In the genomic region with DNA sequence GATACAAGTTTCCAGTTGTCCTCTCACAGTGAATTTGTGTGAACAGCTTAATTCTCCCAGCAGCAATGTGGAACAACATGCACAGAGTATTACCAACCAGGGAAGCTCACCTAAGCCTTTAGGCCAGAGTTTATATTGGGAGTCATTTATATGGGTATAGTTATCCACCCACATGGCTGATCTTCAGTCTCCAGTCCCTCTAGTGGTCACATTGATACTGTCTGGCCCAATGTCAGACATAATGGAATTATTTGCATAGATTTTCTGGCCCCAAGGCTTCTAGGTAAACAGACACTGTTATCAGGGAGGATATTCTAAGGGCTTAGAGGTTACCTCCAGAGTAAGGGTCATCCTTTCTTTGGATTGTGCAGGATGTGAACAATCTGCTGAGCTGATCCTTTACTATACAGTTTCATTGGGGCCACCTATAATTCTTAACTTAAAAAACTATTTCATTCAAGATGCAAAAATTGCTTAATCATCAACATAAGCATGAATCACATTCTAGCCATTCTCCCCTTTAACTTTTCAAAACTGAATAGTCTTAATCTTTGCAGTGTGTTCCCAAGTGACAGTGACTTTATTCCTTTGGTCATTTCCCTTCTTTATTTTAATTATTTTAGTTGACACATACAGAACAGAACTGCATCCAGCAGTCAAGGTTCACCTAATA, we compare ENCODE assay signal across 8 cellular contexts.
DNase-seq lines count a peak whose midpoint lies in the region; ATAC-seq and TF ChIP-seq lines count a peak whose summit lies in the region.

No MANE protein-coding gene starts in this region.

- H3K27ac Mint-ChIP-seq in type B pancreatic cell, result no peak overlapping the region

- H3K27me3 Mint-ChIP-seq in type B pancreatic cell, result no peaks in the 10 kb centered on the region

- no peaks in the 10 kb centered on the region for H3K4me1 ChIP-seq in left ventricle myocardium inferior

- no peak overlapping the region for H3K4me3 Mint-ChIP-seq in type B pancreatic cell

- peaks cover 6% of the 10 kb centered on the region for H3K9me3 ChIP-seq in left ventricle myocardium inferior (replicated peaks)

- no peak for ATAC-seq in Right ventricle myocardium superior (ENCODE audit: poor library complexity)

- no peak overlapping the region for H3K27ac ChIP-seq in left ventricle myocardium inferior (replicated peaks)

- H3K9me3 Mint-ChIP-seq in type B pancreatic cell, result peaks cover 8% of the 10 kb centered on the region

- H3K27me3 ChIP-seq in left ventricle myocardium inferior (ENCODE audit: low read depth), result no peaks in the 10 kb centered on the region

- TF ChIP-seq CTCF in left ventricle myocardium inferior (IDR thresholded peaks at IDR 0.05; ENCODE audit: borderline replicate concordance), result peak; percentile 56
- peak; percentile 69 for TF ChIP-seq CTCF in type B pancreatic cell (conservative IDR thresholded peaks at IDR 0.05)

- no peaks in the 10 kb centered on the region for H3K36me3 Mint-ChIP-seq in type B pancreatic cell

- intact Hi-C loops in left ventricle myocardium inferior (cut with micrococcal nuclease) (no loop called here), Right ventricle myocardium superior (cut with DNase I) (no loop called here)

- no peaks in the 10 kb centered on the region for H3K4me1 Mint-ChIP-seq in type B pancreatic cell (ENCODE audit: unreplicated experiment)

- H3K36me3 ChIP-seq in left ventricle myocardium inferior, result no peaks in the 10 kb centered on the region

- no peak overlapping the region for H3K4me3 ChIP-seq in left ventricle myocardium inferior

- DNase-seq in left ventricle myocardium inferior (no peak), Right ventricle myocardium superior (no peak), HuH-7 (ENCODE audit: low spot score) (peak; percentile 6), dermis blood vessel endothelial cell (peak; percentile 42), type B pancreatic cell (ENCODE audit: extremely low spot score, unreplicated experiment) (no peak), NCI-H1048 (lab: John Stamatoyannopoulos, UW) (no peak), T-helper 9 cell (no peak), nucleus accumbens (lab: John Stamatoyannopoulos, UW) (no peak)

Comparison
In these comparisons a context has a peak if more than half of its experiments do, and no peak if none do; other contexts are left out.
1. DNase-seq: peak in HuH-7 (single experiment) and dermis blood vessel endothelial cell (single experiment); none in left ventricle myocardium inferior (single experiment), Right ventricle myocardium superior (single experiment), type B pancreatic cell (single experiment), NCI-H1048 (single experiment), T-helper 9 cell (single experiment) and nucleus accumbens (0 of 56).